8 cellular contexts compared by ENCODE assay signal in genomic region chr1:143884932-143885574, GRCh38.
DNase-seq lines count a peak whose midpoint lies in the region; ATAC-seq and TF ChIP-seq lines count a peak whose summit lies in the region.
"Not testable (repeated sequence)": the region's sequence is repeated elsewhere in the genome, so short reads cannot be mapped to it uniquely, and the experiment has no call there.

No MANE protein-coding gene starts in this region.

- DNase-seq in SKM-1 treated with dmso at 0.1 percent for 144 hours (lab: John Stamatoyannopoulos, UW; ENCODE audit: unreplicated experiment): peak; percentile 1
- peak; percentile 61 for DNase-seq in activated gamma-delta T cell treated with Interleukin-2 at 50 U/mL for 16 hours
- DNase-seq in foreskin fibroblast: peak; percentile 20 to 71
- peak; percentile 53 for DNase-seq in stimulated activated naive B cell treated with anti-CD40 and anti-IgM and Interleukin-4, amounts not matched to agents 10 μg/mL and 1 μg/mL and 100 μg/mL, for 72 hours

- not testable (repeated sequence) for H3F3A ChIP-seq in DOHH2 (ENCODE audit: control insufficient read depth, insufficient read depth)

- not testable (repeated sequence) for H3K4me1 Mint-ChIP-seq in stimulated activated naive B cell treated with anti-CD40 and anti-IgM and Interleukin-4, amounts not matched to agents 10 μg/mL and 1 μg/mL and 100 μg/mL, for 72 hours

- TF ChIP-seq CTCF in DOHH2 (IDR thresholded peaks at IDR 0.05; ENCODE audit: low read depth, low read length, poor library complexity, severe bottlenecking) (peak; percentile 17), neutrophil (IDR thresholded peaks at IDR 0.05) (peak; percentile 73)
- TF ChIP-seq CTCF in foreskin fibroblast (IDR thresholded peaks at IDR 0.05; ENCODE audit: low read depth, low read length): not testable (repeated sequence)

- H3K4me2 ChIP-seq in DOHH2 (ENCODE audit: low read length): not testable (repeated sequence)

- H3K9me2 ChIP-seq in DOHH2 (replicated peaks; ENCODE audit: control insufficient read depth, low read length): not testable (repeated sequence)

- not testable (repeated sequence) for H3K27ac Mint-ChIP-seq in stimulated activated naive B cell treated with anti-CD40 and anti-IgM and Interleukin-4, amounts not matched to agents 10 μg/mL and 1 μg/mL and 100 μg/mL, for 72 hours

- H3K36me3 Mint-ChIP-seq in stimulated activated naive B cell treated with anti-CD40 and anti-IgM and Interleukin-4, amounts not matched to agents 10 μg/mL and 1 μg/mL and 100 μg/mL, for 72 hours: not testable (repeated sequence)

- peak; percentile 89 for ATAC-seq in GM21619 (IDR thresholded peaks at IDR 0.05; ENCODE audit: unreplicated experiment)
- ATAC-seq in HG03565 (IDR thresholded peaks at IDR 0.05; ENCODE audit: unreplicated experiment): peak; percentile 80
- ATAC-seq in stimulated activated naive B cell treated with anti-CD40 and anti-IgM and Interleukin-4, amounts not matched to agents 10 μg/mL and 1 μg/mL and 100 μg/mL, for 72 hours (replicated peaks): peak; percentile 93 to 96

- H3K27me3 ChIP-seq in DOHH2 (ENCODE audit: control insufficient read depth, low read length); neutrophil: not testable (repeated sequence)

- not testable (repeated sequence) for H3K36me3 ChIP-seq in DOHH2 (ENCODE audit: control insufficient read depth, low read length); neutrophil

- not testable (repeated sequence) for H4K20me1 ChIP-seq in DOHH2 (ENCODE audit: control insufficient read depth, insufficient read depth, low read depth, low read length)

- H3K9me3 ChIP-seq in DOHH2 (ENCODE audit: control insufficient read depth, insufficient read depth, low read length); neutrophil: not testable (repeated sequence)

- H3K79me2 ChIP-seq in DOHH2 (ENCODE audit: control insufficient read depth, low read length): not testable (repeated sequence)

- not testable (repeated sequence) for H3K4me3 ChIP-seq in DOHH2 (ENCODE audit: low read length); foreskin fibroblast (ENCODE audit: low read depth in 1 of 2, low read length in 2 of 2)
- peak overlapping the region; percentile 17 to 49 for H3K4me3 ChIP-seq in neutrophil (ENCODE audit: low read depth in 1 of 2, low read length in 1 of 2)

- H3K4me1 ChIP-seq in DOHH2 (ENCODE audit: control insufficient read depth, low read length); neutrophil (ENCODE audit: control insufficient read depth in 1 of 2, insufficient read depth in 1 of 2, low read depth in 1 of 2, low read length in 1 of 2): not testable (repeated sequence)

- H3K4me3 Mint-ChIP-seq in stimulated activated naive B cell treated with anti-CD40 and anti-IgM and Interleukin-4, amounts not matched to agents 10 μg/mL and 1 μg/mL and 100 μg/mL, for 72 hours: peak overlapping the region in 1 of 2 donors; percentile 64

- not testable (repeated sequence) for H3K27ac ChIP-seq in DOHH2 (ENCODE audit: low read depth, low read length); neutrophil

- not testable (repeated sequence) for H3K27me3 Mint-ChIP-seq in stimulated activated naive B cell treated with anti-CD40 and anti-IgM and Interleukin-4, amounts not matched to agents 10 μg/mL and 1 μg/mL and 100 μg/mL, for 72 hours

- H3K9me3 Mint-ChIP-seq in stimulated activated naive B cell treated with anti-CD40 and anti-IgM and Interleukin-4, amounts not matched to agents 10 μg/mL and 1 μg/mL and 100 μg/mL, for 72 hours: not testable (repeated sequence)

Comparison
In these comparisons a context has a peak if more than half of its experiments do, and no peak if none do; other contexts are left out.
1. DNase-seq: peak in every context shown above with its lines; median percentile 61 in activated gamma-delta T cell treated with Interleukin-2 at 50 U/mL for 16 hours; 53 in stimulated activated naive B cell treated with anti-CD40 and anti-IgM and Interleukin-4, amounts not matched to agents 10 μg/mL and 1 μg/mL and 100 μg/mL, for 72 hours; 46 in foreskin fibroblast; 1 in SKM-1 treated with dmso at 0.1 percent for 144 hours.